In genomic region chr15:40506964-40507571, GRCh38 we compare ENCODE assay signal across 8 cellular contexts. TPM values are rescaled to one million over a fixed set of nuclear protein-coding genes. Genes with fewer than 3 reads are reported as not detected.
DNase-seq lines count a peak whose midpoint lies in the region; ATAC-seq and TF ChIP-seq lines count a peak whose summit lies in the region.

No MANE protein-coding gene starts in this region.

- peak overlapping the region; percentile 77 for H2AFZ ChIP-seq in parathyroid adenoma

- peak overlapping the region; percentile 21 for H3K4me3 ChIP-seq in parathyroid adenoma (ENCODE audit: low read depth, low read length)
- no peak overlapping the region for H3K4me3 ChIP-seq in thyroid gland (replicated peaks in 1 of 3)

- H3K27ac ChIP-seq in parathyroid adenoma: no peak overlapping the region
- no peak overlapping the region for H3K27ac ChIP-seq in thyroid gland

- intact Hi-C loops in Right ventricle myocardium inferior (cut with DNase I): loop anchor here (2.0 kb wide), 1 partner anchor 66 kb away; the partner anchor contains the start of gene BAHD1
- intact Hi-C loops in thyroid gland (cut with DNase I): loop anchor here (10.0 kb wide), 1 partner anchor 62 kb away; the partner anchor contains the start of gene BAHD1

- ATAC-seq in SK-N-SH treated with all-trans-retinoic acid at 6 μM for 48 hours (peak; percentile 99), Right ventricle myocardium inferior (peak; percentile 88)

- H3K36me3 Mint-ChIP-seq in activated naive CD4-positive, alpha-beta T cell treated with anti-CD3 and anti-CD28 coated beads, Interleukin-2, amount 50 U/mL, for 24 hours: no peaks in the 10 kb centered on the region

- no peaks in the 10 kb centered on the region for H3K9me3 Mint-ChIP-seq in activated naive CD4-positive, alpha-beta T cell treated with anti-CD3 and anti-CD28 coated beads, Interleukin-2, amount 50 U/mL, for 24 hours

- H3K9me3 ChIP-seq in parathyroid adenoma (ENCODE audit: control insufficient read depth, low read length) (no peaks in the 10 kb centered on the region), thyroid gland (no peaks in the 10 kb centered on the region)

- H3K9ac ChIP-seq in parathyroid adenoma: no peak overlapping the region

- H3K4me1 ChIP-seq in parathyroid adenoma: peaks cover 12% of the 10 kb centered on the region
- H3K4me1 ChIP-seq in thyroid gland: peaks cover 0 to 7% of the 10 kb centered on the region in 2 donors

- 11 to 20% methylated on average over 14 to 16 of the region's 30 CpGs for WGBS in thyroid gland, 2 donors

- peak; percentile 72 for DNase-seq in LoVo (ENCODE audit: low spot score)
- peak; percentile 84 for DNase-seq in Right ventricle myocardium inferior (ENCODE audit: missing footprints)
- DNase-seq in thyroid gland: peak; percentile 82 to 85
- DNase-seq in NCI-H446 treated with DMSO at 0.1 percent for 48 hours (lab: John Stamatoyannopoulos, UW): no peak

- H3K4me1 Mint-ChIP-seq in activated naive CD4-positive, alpha-beta T cell treated with anti-CD3 and anti-CD28 coated beads, Interleukin-2, amount 50 U/mL, for 24 hours: peaks cover 21% of the 10 kb centered on the region

- no peaks in the 10 kb centered on the region for H3K27me3 ChIP-seq in parathyroid adenoma (ENCODE audit: control insufficient read depth, insufficient read depth, low read length)
- H3K27me3 ChIP-seq in thyroid gland: no peaks in the 10 kb centered on the region

- peaks cover 27% of the 10 kb centered on the region for H3K27me3 Mint-ChIP-seq in activated naive CD4-positive, alpha-beta T cell treated with anti-CD3 and anti-CD28 coated beads, Interleukin-2, amount 50 U/mL, for 24 hours

- H3K36me3 ChIP-seq in parathyroid adenoma (ENCODE audit: control insufficient read depth, insufficient read depth, low read length) (no peaks in the 10 kb centered on the region), thyroid gland (no peaks in the 10 kb centered on the region)

- TF ChIP-seq CTCF in GM12873 (IDR thresholded peaks at IDR 0.05; ENCODE audit: insufficient read depth, low read depth, low read length, missing control alignments) (peak; percentile 68), parathyroid adenoma (IDR thresholded peaks at IDR 0.05) (peak; percentile 53), thyroid gland (IDR thresholded peaks at IDR 0.05) (peak; percentile 57 to 81 (median 70))

- no peak overlapping the region for H3K27ac Mint-ChIP-seq in activated naive CD4-positive, alpha-beta T cell treated with anti-CD3 and anti-CD28 coated beads, Interleukin-2, amount 50 U/mL, for 24 hours

- H3K4me3 Mint-ChIP-seq in activated naive CD4-positive, alpha-beta T cell treated with anti-CD3 and anti-CD28 coated beads, Interleukin-2, amount 50 U/mL, for 24 hours: peak overlapping the region; percentile 58

- H3K4me2 ChIP-seq in parathyroid adenoma (ENCODE audit: low read length): peak overlapping the region; percentile 63

- TF ChIP-seq POLR2A in thyroid gland (IDR thresholded peaks at IDR 0.05): no peak

- no peaks in the 10 kb centered on the region for H3K79me2 ChIP-seq in parathyroid adenoma

TF ChIP-seq in SK-N-SH treated with all-trans-retinoic acid at 6 μM for 48 hours, 23 proteins besides CTCF, POLR2A, EP300 and RAD21:
- TF ChIP-seq ZNF8 (CRISPR knock-in tag; IDR thresholded peaks at IDR 0.05): no peak
- TF ChIP-seq ESRRG (CRISPR knock-in tag; IDR thresholded peaks at IDR 0.05): no peak
TF ChIP-seq in SK-N-SH treated with all-trans-retinoic acid at 6 μM for 48 hours: peak in this region for 0.

RNA-seq across cellular contexts. Expression of gene CHST14, which starts 36.3 kb away (rescaled TPM):
- total RNA-seq in Right ventricle myocardium inferior (7.6 TPM), thyroid gland (10 to 100 TPM; 15.7 to 22.6 (median 20.1) TPM)

RNA-seq across cellular contexts. Expression of gene CCDC32, which starts 57.8 kb away (rescaled TPM):
- total RNA-seq in Right ventricle myocardium inferior (15.6 TPM), thyroid gland (10 to 100 TPM; 36.8 to 49.0 (median 43.7) TPM)
